In genomic region chr13:100525453-100526298, GRCh38 we compare ENCODE assay signal across 28 cellular contexts.
A peak's percentile ranks its signal among the peaks of the same experiment; 100 is the strongest.
DNase-seq lines count a peak whose midpoint lies in the region; ATAC-seq, FAIRE-seq and TF ChIP-seq lines count a peak whose summit lies in the region.
"Had no signal": no experiment of that assay in that cellular context is flagged by ENCODE, and none has a peak within 500 bp of the region (broad histone marks: within the 10 kb centered on the region; RNA-seq: fewer than 3 reads in every experiment).

No MANE protein-coding gene starts in this region.

- WGBS in HepG2 (ENCODE audit: low lambda C conversion rate), result 57% methylated on average over 14 of the region's 17 CpGs

- TF ChIP-seq EP300 in HepG2 (IDR thresholded peaks at IDR 0.05; ENCODE audit: low read depth in 2 of 2, low read length in 2 of 2) (peak in 1 of 2 experiments; percentile 48; a peak in 2 of 4 replicates), HepG2 (CRISPR knock-in tag; IDR thresholded peaks at IDR 0.05; ENCODE audit: borderline replicate concordance) (no peak)

- peak overlapping the region; percentile 40 for H3K4me2 ChIP-seq in HepG2 (ENCODE audit: low read depth, low read length)
- H3K4me2 ChIP-seq: hepatocyte had no signal

- H3K4me3 Mint-ChIP-seq in stimulated activated effector memory CD8-positive, alpha-beta T cell treated with anti-CD3 and anti-CD28 coated beads, Interleukin-12 subunit alpha, Interleukin-12 subunit beta, amount 100 ng/mL, for 72 hours, result no peak overlapping the region
- H3K4me3 Mint-ChIP-seq: activated CD8-positive, alpha-beta memory T cell treated with anti-CD3 and anti-CD28 coated beads, Interleukin-2, amount 10 ng/mL, durations not matched to agents 7 days and 5 days; central memory CD8-positive, alpha-beta T cell; mesothelial cell of epicardium; stimulated activated naive B cell treated with anti-CD40 and anti-IgM and Interleukin-4, amounts not matched to agents 10 μg/mL and 1 μg/mL and 100 μg/mL, for 72 hours had no signal

- no peak overlapping the region for H3K4me3 ChIP-seq in choroid plexus epithelial cell (ENCODE audit: low read depth, low read length)
- peak overlapping the region in 1 of 3 experiments; percentile 2; a peak in 1 of 6 replicates for H3K4me3 ChIP-seq in HepG2 (replicated peaks in 1 of 3; ENCODE audit: insufficient read depth in 1 of 3, low read depth in 2 of 3, low read length in 3 of 3)
- H3K4me3 ChIP-seq: hepatocyte, psoas muscle, suprapubic skin had no signal

- H3K36me3 ChIP-seq in HepG2 (replicated peaks in 1 of 2; ENCODE audit: control insufficient read depth in 1 of 2, insufficient read depth in 2 of 2, low read length in 2 of 2), result peaks cover 4 to 7% of the 10 kb centered on the region in 2 experiments; a peak in 4 of 5 replicates

- ATAC-seq in HepG2 (peak; percentile 95), GM21737 (IDR thresholded peaks at IDR 0.05; ENCODE audit: unreplicated experiment) (no peak)
- peak; percentile 28 for ATAC-seq in stimulated activated effector memory CD8-positive, alpha-beta T cell treated with anti-CD3 and anti-CD28 coated beads, Interleukin-12 subunit alpha, Interleukin-12 subunit beta, amount 100 ng/mL, for 72 hours
- ATAC-seq: activated CD4-positive, CD25-positive, alpha-beta regulatory T cell treated with anti-CD3 and anti-CD28 coated beads, Interleukin-2, amount 50 U/mL, for 24 hours; activated CD8-positive, alpha-beta memory T cell treated with anti-CD3 and anti-CD28 coated beads, Interleukin-2, amount 10 ng/mL, durations not matched to agents 7 days and 5 days; psoas muscle; stimulated activated naive B cell treated with anti-CD40 and anti-IgM and Interleukin-4, amounts not matched to agents 10 μg/mL and 1 μg/mL and 100 μg/mL, for 72 hours had no signal

- no peaks in the 10 kb centered on the region for H3K9me3 ChIP-seq in HepG2 (ENCODE audit: low read length)
- H3K9me3 ChIP-seq: psoas muscle, suprapubic skin had no signal

- BruUV-seq in HepG2 (replicated peaks; lab: Mats Ljungman, UMichigan), result no TSS peak

- H3K27me3 ChIP-seq in HepG2 (ENCODE audit: control insufficient read depth in 1 of 2, insufficient read depth in 2 of 2, low read length in 2 of 2), result no peaks in the 10 kb centered on the region
- H3K27me3 ChIP-seq: hepatocyte, suprapubic skin had no signal

- H3K4me1 Mint-ChIP-seq in stimulated activated effector memory CD8-positive, alpha-beta T cell treated with anti-CD3 and anti-CD28 coated beads, Interleukin-12 subunit alpha, Interleukin-12 subunit beta, amount 100 ng/mL, for 72 hours, result no peaks in the 10 kb centered on the region

- peak overlapping the region; percentile 64 for H3K27ac ChIP-seq in HepG2 (ENCODE audit: extremely low read length, insufficient read depth, low read length)
- H3K27ac ChIP-seq: 22Rv1, C4-2B, hepatocyte, psoas muscle, suprapubic skin had no signal

- H3K27ac Mint-ChIP-seq in stimulated activated effector memory CD8-positive, alpha-beta T cell treated with anti-CD3 and anti-CD28 coated beads, Interleukin-12 subunit alpha, Interleukin-12 subunit beta, amount 100 ng/mL, for 72 hours, result no peak overlapping the region
- H3K27ac Mint-ChIP-seq: activated CD8-positive, alpha-beta memory T cell treated with anti-CD3 and anti-CD28 coated beads, Interleukin-2, amount 10 ng/mL, durations not matched to agents 7 days and 5 days; mesothelial cell of epicardium; stimulated activated naive B cell treated with anti-CD40 and anti-IgM and Interleukin-4, amounts not matched to agents 10 μg/mL and 1 μg/mL and 100 μg/mL, for 72 hours had no signal

- in situ Hi-C loops in HepG2 (cut with HindIII; ENCODE audit: extremely low pct_ligation_motif_present, low pct_unique_long_range_greater_than_20kb), result loop anchor here (25.0 kb wide), 1 partner anchor 863 kb away; no protein-coding TSS in a partner anchor

- peak; percentile 46 for DNase-seq in activated CD8-positive, alpha-beta memory T cell treated with anti-CD3 and anti-CD28 coated beads, Interleukin-2, amount 50 U/mL, for 48 hours
- no peak for DNase-seq in activated CD8-positive, alpha-beta memory T cell treated with anti-CD3 and anti-CD28 coated beads, Interleukin-2, amount 50 U/mL, for 4 hours
- peak; percentile 15 for DNase-seq in choroid plexus epithelial cell (ENCODE audit: low read depth)
- DNase-seq in HepG2 (ENCODE audit: low spot score), result peak; percentile 59
- no peak for DNase-seq in stimulated activated effector memory CD8-positive, alpha-beta T cell treated with anti-CD3 and anti-CD28 coated beads, Interleukin-12 subunit alpha, Interleukin-12 subunit beta, amount 100 ng/mL, for 72 hours (ENCODE audit: low spot score in 2 of 2)
- no peak for DNase-seq in A172 (ENCODE audit: low spot score)
- no peak for DNase-seq in activated T-cell treated with anti-CD3 and anti-CD28 coated beads, Interleukin-2, amount 50 U/mL, for 1 hour
- DNase-seq: activated CD4-positive, alpha-beta T cell treated with anti-CD3 and anti-CD28 coated beads, Interleukin-2, amount 50 U/mL, for 4 hours; activated CD8-positive, alpha-beta memory T cell treated with anti-CD3 and anti-CD28 coated beads, Interleukin-2, amount 10 ng/mL, durations not matched to agents 7 days and 5 days; activated naive CD4-positive, alpha-beta T cell treated with Interleukin-2 at 50 U/mL for 16 hours; Calu3; DMS79 treated with DMSO at 0.1 percent for 48 hours; MM.1S; NCI-H1930; NCI-H526; psoas muscle; stimulated activated naive B cell treated with anti-CD40 and anti-IgM and Interleukin-4, amounts not matched to agents 10 μg/mL and 1 μg/mL and 100 μg/mL, for 72 hours had no signal

- intact Hi-C loops in HepG2 (cut with micrococcal nuclease; ENCODE audit: unreplicated experiment), result no loop called here

- H3K4me1 ChIP-seq in HepG2 (ENCODE audit: insufficient read depth, low read length), result peaks cover 37% of the 10 kb centered on the region
- H3K4me1 ChIP-seq: psoas muscle, suprapubic skin had no signal

- H4K20me1 ChIP-seq in HepG2 (ENCODE audit: insufficient read depth, low read length), result no peaks in the 10 kb centered on the region

- no peaks in the 10 kb centered on the region for H3K36me3 Mint-ChIP-seq in stimulated activated effector memory CD8-positive, alpha-beta T cell treated with anti-CD3 and anti-CD28 coated beads, Interleukin-12 subunit alpha, Interleukin-12 subunit beta, amount 100 ng/mL, for 72 hours
- H3K36me3 Mint-ChIP-seq: activated CD8-positive, alpha-beta memory T cell treated with anti-CD3 and anti-CD28 coated beads, Interleukin-2, amount 10 ng/mL, durations not matched to agents 7 days and 5 days had no signal

- peak; percentile 61 for FAIRE-seq in HepG2 (lab: Jason Lieb, UNC)
- FAIRE-seq: endothelial cell of umbilical vein, H54, urothelium cell line had no signal

- H3K9me3 Mint-ChIP-seq in stimulated activated effector memory CD8-positive, alpha-beta T cell treated with anti-CD3 and anti-CD28 coated beads, Interleukin-12 subunit alpha, Interleukin-12 subunit beta, amount 100 ng/mL, for 72 hours, result no peaks in the 10 kb centered on the region
- H3K9me3 Mint-ChIP-seq: central memory CD8-positive, alpha-beta T cell; mesothelial cell of epicardium; stimulated activated naive B cell treated with anti-CD40 and anti-IgM and Interleukin-4, amounts not matched to agents 10 μg/mL and 1 μg/mL and 100 μg/mL, for 72 hours had no signal

- H2AFZ ChIP-seq in HepG2 (ENCODE audit: low read length), result no peak overlapping the region
- H2AFZ ChIP-seq: hepatocyte had no signal

- CTCF ChIA-PET in HepG2 (lab: Yijun Ruan, JAX; ENCODE audit: low intra/inter-chr PET ratio, low total read pairs), result no interaction called here

- H3K79me2 ChIP-seq in HepG2 (ENCODE audit: insufficient read depth, low read length), result no peaks in the 10 kb centered on the region
- H3K79me2 ChIP-seq: hepatocyte had no signal

- peak overlapping the region; percentile 17; the same call in 1 of the 2 replicates for H3K9ac ChIP-seq in HepG2 (ENCODE audit: insufficient read depth, low read depth, low read length)

- POLR2A ChIA-PET in HepG2 (lab: Yijun Ruan, JAX), result interaction anchor here (1.0 to 1.2 kb wide), 2 partner anchors 9 to 18 kb away, joined by 3 to 6 read pairs; no protein-coding TSS in a partner anchor

- TF ChIP-seq CTCF in choroid plexus epithelial cell (conservative IDR thresholded peaks at IDR 0.05; ENCODE audit: low read depth, low read length) (no peak), HepG2 (CRISPR knock-in tag; IDR thresholded peaks at IDR 0.05) (no peak)

- no peak for TF ChIP-seq POLR2A in HepG2 (IDR thresholded peaks at IDR 0.05; ENCODE audit: insufficient read depth in 1 of 2, low read depth in 2 of 2, low read length in 2 of 2)

- TF ChIP-seq RAD21 in HepG2 (CRISPR knock-in tag; IDR thresholded peaks at IDR 0.05), result no peak

TF ChIP-seq in HepG2, 621 proteins besides CTCF, POLR2A, EP300 and RAD21 (continues in another document):
- TF ChIP-seq MAFF (IDR thresholded peaks at IDR 0.05; ENCODE audit: low read depth, low read length), result no peak
- 0 out of 2 replicates have a peak, but pooled peaks have one; percentile 47 for TF ChIP-seq SRY (CRISPR knock-in tag; IDR thresholded peaks at IDR 0.05)
- TF ChIP-seq ZNF292 (CRISPR knock-in tag; IDR thresholded peaks at IDR 0.05; ENCODE audit: borderline replicate concordance, low read depth), result peak; percentile 79; the same call in 1 of the 2 replicates
- TF ChIP-seq NRL (CRISPR knock-in tag; IDR thresholded peaks at IDR 0.05; ENCODE audit: borderline replicate concordance), result 0 out of 2 replicates have a peak, but pooled peaks have one; percentile 22
- no peak for TF ChIP-seq MIXL1 (CRISPR knock-in tag; IDR thresholded peaks at IDR 0.05)
- TF ChIP-seq HMG20A (CRISPR knock-in tag; IDR thresholded peaks at IDR 0.05; ENCODE audit: borderline replicate concordance), result peak; percentile 55; the same call in 1 of the 2 replicates
- no peak for TF ChIP-seq ZNF577 (CRISPR knock-in tag; IDR thresholded peaks at IDR 0.05; ENCODE audit: borderline replicate concordance, low read depth)
- no peak for TF ChIP-seq CENPT (CRISPR knock-in tag; IDR thresholded peaks at IDR 0.05; ENCODE audit: low read depth)

Comparison
In these comparisons a context has a peak if more than half of its experiments do, and no peak if none do; other contexts are left out.
1. DNase-seq: peak in activated CD8-positive, alpha-beta memory T cell treated with anti-CD3 and anti-CD28 coated beads, Interleukin-2, amount 50 U/mL, for 48 hours (single experiment), choroid plexus epithelial cell (single experiment) and HepG2 (single experiment); none in activated CD8-positive, alpha-beta memory T cell treated with anti-CD3 and anti-CD28 coated beads, Interleukin-2, amount 50 U/mL, for 4 hours (single experiment), stimulated activated effector memory CD8-positive, alpha-beta T cell treated with anti-CD3 and anti-CD28 coated beads, Interleukin-12 subunit alpha, Interleukin-12 subunit beta, amount 100 ng/mL, for 72 hours (0 of 2), A172 (single experiment) and activated T-cell treated with anti-CD3 and anti-CD28 coated beads, Interleukin-2, amount 50 U/mL, for 1 hour (single experiment).